25 cellular contexts compared by ENCODE assay signal in genomic region chr1:117599286-117599685, GRCh38.
"Had no signal": no experiment of that assay in that cellular context is flagged by ENCODE, and none has a peak within 500 bp of the region (broad histone marks: within the 10 kb centered on the region; RNA-seq: fewer than 3 reads in every experiment).

No MANE protein-coding gene starts in this region.

- H3K9me3 ChIP-seq: esophagus squamous epithelium, left lung, right lobe of liver, thyroid gland, vagina had no signal

- H3K4me1 ChIP-seq: left lung, vagina had no signal

- ATAC-seq: effector memory CD8-positive, alpha-beta T cell; naive thymus-derived CD4-positive, alpha-beta T cell; stimulated activated naive CD8-positive, alpha-beta T cell treated with anti-CD3 and anti-CD28 coated beads, Interleukin-15, amount 100 ng/mL, for 72 hours had no signal

- H3K36me3 ChIP-seq: esophagus squamous epithelium, left lung, right lobe of liver, thyroid gland, vagina had no signal

- H3K4me2 ChIP-seq: smooth muscle cell had no signal

- DNase-seq: dermis blood vessel endothelial cell; effector memory CD8-positive, alpha-beta T cell; erythroblast; esophagus squamous epithelium; foreskin melanocyte; kidney; left lung; mesenchymal stem cell; midbrain; naive thymus-derived CD4-positive, alpha-beta T cell; nephron progenitor cell; nucleus accumbens; stimulated activated CD4-positive, alpha-beta T cell treated with anti-CD3 and anti-CD28 coated beads, Interleukin-12 subunit alpha, Interleukin-12 subunit beta, amount 100 ng/mL, for 4 hours; stimulated activated CD4-positive, alpha-beta T cell treated with anti-CD3 and anti-CD28 coated beads, Interleukin-1b, Interleukin-23, amount 100 ng/mL, for 48 hours; stimulated activated CD4-positive, alpha-beta T cell treated with anti-CD3 and anti-CD28 coated beads, Interleukin-4, amount 100 ng/mL, for 1 hour; stimulated activated CD8-positive, alpha-beta memory T cell treated with anti-CD3 and anti-CD28 coated beads, Interleukin-4, amount 100 ng/mL, for 48 hours; stimulated activated naive CD4-positive, alpha-beta T cell; stimulated activated naive CD8-positive, alpha-beta T cell treated with anti-CD3 and anti-CD28 coated beads, Interleukin-15, amount 100 ng/mL, for 72 hours; trophoblast cell had no signal

- H3K27ac ChIP-seq: esophagus squamous epithelium, left lung, right lobe of liver, thyroid gland, vagina had no signal

- H3K4me3 ChIP-seq: coronary artery, esophagus squamous epithelium, left lung, right lobe of liver, smooth muscle cell, thyroid gland, vagina had no signal

- FAIRE-seq: endometrium, kidney had no signal

- H3K4me3 Mint-ChIP-seq: effector memory CD8-positive, alpha-beta T cell; naive thymus-derived CD4-positive, alpha-beta T cell; nephron progenitor cell; stimulated activated naive CD8-positive, alpha-beta T cell treated with anti-CD3 and anti-CD28 coated beads, Interleukin-15, amount 100 ng/mL, for 72 hours had no signal

- H3K4me1 Mint-ChIP-seq: naive thymus-derived CD4-positive, alpha-beta T cell; nephron progenitor cell; stimulated activated naive CD8-positive, alpha-beta T cell treated with anti-CD3 and anti-CD28 coated beads, Interleukin-15, amount 100 ng/mL, for 72 hours had no signal

- H3K36me3 Mint-ChIP-seq: naive thymus-derived CD4-positive, alpha-beta T cell had no signal

- H3K9me3 Mint-ChIP-seq: effector memory CD8-positive, alpha-beta T cell; naive thymus-derived CD4-positive, alpha-beta T cell; nephron progenitor cell; stimulated activated naive CD8-positive, alpha-beta T cell treated with anti-CD3 and anti-CD28 coated beads, Interleukin-15, amount 100 ng/mL, for 72 hours had no signal

- H3K27ac Mint-ChIP-seq: effector memory CD8-positive, alpha-beta T cell; naive thymus-derived CD4-positive, alpha-beta T cell; nephron progenitor cell; stimulated activated naive CD8-positive, alpha-beta T cell treated with anti-CD3 and anti-CD28 coated beads, Interleukin-15, amount 100 ng/mL, for 72 hours had no signal

- H3K27me3 ChIP-seq: right lobe of liver, thyroid gland, vagina had no signal
